In the genomic region with DNA sequence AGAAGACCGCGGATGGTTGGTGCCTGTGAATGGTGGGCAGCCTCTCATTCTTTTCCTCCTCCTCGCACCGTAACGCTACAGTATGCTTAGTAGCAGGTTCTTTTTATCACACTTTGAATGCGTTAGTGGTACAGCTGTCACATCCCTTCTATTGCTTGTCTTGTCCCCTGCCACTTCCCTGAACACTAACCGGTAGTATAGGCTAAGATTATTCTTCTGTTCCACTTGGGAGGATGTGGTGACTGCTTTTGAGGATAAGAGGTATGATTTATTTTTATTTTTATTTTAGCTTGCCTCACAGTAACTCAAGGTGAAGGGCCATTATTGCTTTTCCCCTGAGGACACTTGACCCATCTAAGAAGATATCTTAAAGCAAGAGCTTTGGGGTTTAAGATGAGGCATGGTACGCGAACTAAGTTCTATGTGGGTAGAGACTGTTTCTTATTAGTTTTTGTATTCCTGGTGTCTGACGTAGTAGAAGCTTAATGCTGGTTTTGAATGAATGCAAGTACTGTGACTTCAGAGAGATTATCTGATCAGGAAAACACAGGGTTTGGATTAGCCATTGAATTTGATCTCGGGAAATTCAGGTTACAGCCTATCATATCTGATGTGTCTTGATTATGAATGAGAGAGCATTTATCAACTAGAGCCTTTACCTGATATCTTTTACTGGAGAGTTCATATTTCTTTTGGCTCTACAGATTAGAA, we compare ENCODE assay signal across 8 cellular contexts. TPM values are rescaled to one million over a fixed set of nuclear protein-coding genes. Genes with fewer than 3 reads are reported as not detected.
A peak's percentile ranks its signal among the peaks of the same experiment; 100 is the strongest.
DNase-seq lines count a peak whose midpoint lies in the region; ATAC-seq and TF ChIP-seq lines count a peak whose summit lies in the region.

No MANE protein-coding gene starts in this region.

- peak overlapping the region in 5 of 10 donors; percentile 70 to 86 (median 74) for H3K27ac Mint-ChIP-seq in naive thymus-derived CD8-positive, alpha-beta T cell

- H3K4me3 ChIP-seq in GM06990 (replicated peaks; ENCODE audit: low read depth, low read length) = peak overlapping the region; percentile 92
- H3K4me3 ChIP-seq in duodenal mucosa (ENCODE audit: low read depth in 1 of 2, low read length in 2 of 2) = peak overlapping the region; percentile 80 to 84

- no peaks in the 10 kb centered on the region for H3K9me3 Mint-ChIP-seq in naive thymus-derived CD8-positive, alpha-beta T cell

- peaks cover 10 to 15% of the 10 kb centered on the region in 2 donors for H3K4me1 ChIP-seq in duodenal mucosa (ENCODE audit: control insufficient read depth in 1 of 2, insufficient read depth in 2 of 2, low read length in 2 of 2)

- H3K36me3 Mint-ChIP-seq in naive thymus-derived CD8-positive, alpha-beta T cell = no peaks in the 10 kb centered on the region

- peak; percentile 12 to 63 for ATAC-seq in naive thymus-derived CD8-positive, alpha-beta T cell

- H3K9me3 ChIP-seq in duodenal mucosa (ENCODE audit: control insufficient read depth in 1 of 2, low read length in 2 of 2) = no peaks in the 10 kb centered on the region

- peak overlapping the region; percentile 96 for H3K27ac ChIP-seq in duodenal mucosa (ENCODE audit: low read depth, low read length)

- H3K27me3 ChIP-seq in GM06990 (replicated peaks; ENCODE audit: control insufficient read depth, insufficient read depth, low read length) = no peaks in the 10 kb centered on the region
- no peaks in the 10 kb centered on the region for H3K27me3 ChIP-seq in duodenal mucosa (ENCODE audit: control insufficient read depth in 1 of 2, insufficient read depth in 2 of 2, low read length in 2 of 2)

- H3K4me3 Mint-ChIP-seq in naive thymus-derived CD8-positive, alpha-beta T cell = peak overlapping the region; percentile 88 to 97 (median 92)

- H3K9ac ChIP-seq in duodenal mucosa (ENCODE audit: low read depth in 1 of 2, low read length in 2 of 2) = peak overlapping the region; percentile 77 to 90

- intact Hi-C loops in posterior vena cava (cut with DNase I) = no loop called here

- no peak for TF ChIP-seq CTCF in GM06990 (IDR thresholded peaks at IDR 0.05; ENCODE audit: insufficient read depth, low read length, poor library complexity, severe bottlenecking)

- H3K27me3 Mint-ChIP-seq in naive thymus-derived CD8-positive, alpha-beta T cell = peaks cover 0 to 3% (median 0%) of the 10 kb centered on the region in 5 donors

- H3K4me1 Mint-ChIP-seq in naive thymus-derived CD8-positive, alpha-beta T cell = peaks cover 10 to 29% (median 25%) of the 10 kb centered on the region in 4 donors

- H3K36me3 ChIP-seq in GM06990 (ENCODE audit: control insufficient read depth, insufficient read depth, low read length) = no peaks in the 10 kb centered on the region
- H3K36me3 ChIP-seq in duodenal mucosa (ENCODE audit: control insufficient read depth in 1 of 2, insufficient read depth in 2 of 2, low read length in 2 of 2) = no peaks in the 10 kb centered on the region

- POLR2A ChIA-PET in naive thymus-derived CD8-positive, alpha-beta T cell (lab: Charles Lee) = interaction anchor here (0.6 to 1.1 kb wide), 2 partner anchors 16 to 58 kb away, joined by 3 to 5 read pairs; no protein-coding TSS in a partner anchor

- no peak for DNase-seq in GM06990 (ENCODE audit: extremely low read depth, insufficient read length)
- DNase-seq in NCI-H82 (lab: John Stamatoyannopoulos, UW) = peak; percentile 41
- DNase-seq in naive thymus-derived CD8-positive, alpha-beta T cell = peak in 1 of 10 donors; percentile 9
- no peak for DNase-seq in posterior vena cava (ENCODE audit: low spot score)
- DNase-seq in cortex of kidney (lab: John Stamatoyannopoulos, UW) = no peak
- no peak for DNase-seq in stimulated activated CD4-positive, alpha-beta T cell treated with anti-CD3 and anti-CD28 coated beads, Interleukin-12 subunit alpha, Interleukin-12 subunit beta, amount 100 ng/mL, for 4 hours
- no peak for DNase-seq in stimulated activated CD4-positive, alpha-beta T cell treated with anti-CD3 and anti-CD28 coated beads, Interleukin-4, amount 100 ng/mL, for 4 hours

RNA-seq across cellular contexts. Expression of a gene that starts 1.0 kb away (rescaled TPM):
- total RNA-seq in naive thymus-derived CD8-positive, alpha-beta T cell = 1 to 10 TPM in 1 of 2 experiments, under 1 TPM in 1; 0.94 to 1.4 TPM
- polyA plus RNA-seq in naive thymus-derived CD8-positive, alpha-beta T cell = under 1 TPM in 2 of 3 donors, not detected in 1; 0.39 to 0.60 TPM
- total RNA-seq in posterior vena cava = 10 to 100 TPM; 27.3 to 29.1 TPM

RNA-seq across cellular contexts. Expression of a gene that starts 47.1 kb away (rescaled TPM):
- 1 to 10 TPM; 5.4 to 5.7 TPM for total RNA-seq in naive thymus-derived CD8-positive, alpha-beta T cell
- 1 to 10 TPM; 1.6 to 2.9 (median 2.6) TPM for polyA plus RNA-seq in naive thymus-derived CD8-positive, alpha-beta T cell
- total RNA-seq in posterior vena cava = 10 to 100 TPM; 21.6 to 26.5 TPM

RNA-seq across cellular contexts. Expression of a gene that starts 59.8 kb away (rescaled TPM):
- 10 to 100 TPM; 47.3 to 53.0 TPM for total RNA-seq in naive thymus-derived CD8-positive, alpha-beta T cell
- polyA plus RNA-seq in naive thymus-derived CD8-positive, alpha-beta T cell = 10 to 100 TPM; 86.7 to 93.9 (median 88.9) TPM
- total RNA-seq in posterior vena cava = 10 to 100 TPM; 67.9 to 71.6 TPM

Comparison
In these comparisons a context has a peak if more than half of its experiments do, and no peak if none do; other contexts are left out.
1. RNA of a gene that starts 1.0 kb away (total RNA-seq): 27.3 to 29.1 TPM in posterior vena cava; 0.94 to 1.4 TPM in naive thymus-derived CD8-positive, alpha-beta T cell; every median in the first group is over 10 times any median in the second.